ENCODE assay signal across 18 cellular contexts in the genomic region with DNA sequence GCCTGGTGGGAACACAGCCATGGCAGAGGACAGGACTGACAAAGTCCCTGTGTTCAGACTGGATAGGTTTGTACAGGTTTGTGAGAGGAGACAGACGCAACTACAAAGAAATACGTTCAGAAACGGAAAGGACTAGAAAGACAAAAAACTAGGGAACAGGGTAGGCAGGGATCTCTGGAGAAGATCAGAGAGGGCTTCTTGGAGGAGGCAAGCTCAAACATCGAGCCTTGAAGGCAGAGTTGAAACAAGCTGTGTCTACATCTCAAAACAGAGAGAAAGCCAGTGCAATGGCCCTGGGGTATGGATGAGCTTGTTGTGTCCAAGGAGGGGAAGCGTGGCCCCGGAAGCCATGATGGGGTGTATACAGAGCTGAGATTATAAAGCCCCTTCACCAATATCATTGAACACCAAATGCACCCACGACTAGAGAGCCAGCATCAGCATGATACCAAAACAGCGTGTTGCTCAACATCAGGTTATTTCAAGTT.
"Had no signal": no experiment of that assay in that cellular context is flagged by ENCODE, and none has a peak within 500 bp of the region (broad histone marks: within the 10 kb centered on the region; RNA-seq: fewer than 3 reads in every experiment).

No MANE protein-coding gene starts in this region.

- H3K4me3 ChIP-seq: cardiac muscle cell, esophagus squamous epithelium, prostate gland, upper lobe of left lung had no signal

- FAIRE-seq: colon, kidney, small intestine had no signal

- H3K9me3 ChIP-seq: esophagus squamous epithelium, prostate gland, upper lobe of left lung had no signal

- H3K27ac ChIP-seq: cardiac muscle cell, VCaP had no signal

- H3K36me3 ChIP-seq: cardiac muscle cell, esophagus squamous epithelium, prostate gland, upper lobe of left lung had no signal

- DNase-seq: activated CD4-positive, alpha-beta memory T cell treated with anti-CD3 and anti-CD28 coated beads, Interleukin-2, amount 10 ng/mL, durations not matched to agents 7 days and 5 days; activated CD4-positive, alpha-beta T cell treated with anti-CD3 and anti-CD28 coated beads for 36 hours; activated naive CD4-positive, alpha-beta T cell treated with anti-CD3 and anti-CD28 coated beads, Interleukin-2, amount 10 ng/mL, durations not matched to agents 7 days and 5 days; activated T-cell treated with anti-CD3 and anti-CD28 coated beads, Interleukin-2, amount 50 U/mL, for 24 hours; esophagus squamous epithelium; hypothalamus; left ventricle myocardium superior; occipital lobe; small intestine; stimulated activated CD4-positive, alpha-beta T cell treated with anti-CD3 and anti-CD28 coated beads, Interleukin-4, amount 100 ng/mL, for 4 hours; stimulated activated CD8-positive, alpha-beta memory T cell treated with anti-CD3 and anti-CD28 coated beads, Interleukin-4, amount 100 ng/mL, for 48 hours; stimulated activated naive CD4-positive, alpha-beta T cell treated with Interleukin-2 at 50 U/mL for 16 hours; upper lobe of left lung had no signal

- H3K27me3 ChIP-seq: cardiac muscle cell, upper lobe of left lung had no signal

- H3K4me1 ChIP-seq: prostate gland had no signal
